Comparison of ENCODE assay signal across 31 cellular contexts in genomic region chr12:32233568-32233967, GRCh38.
"Had no signal": no experiment of that assay in that cellular context is flagged by ENCODE, and none has a peak within 500 bp of the region (broad histone marks: within the 10 kb centered on the region; RNA-seq: fewer than 3 reads in every experiment).

No MANE protein-coding gene starts in this region.

- H3K4me3 Mint-ChIP-seq: dendritic cell treated with granulocyte-macrophage colony-stimulating factor and Interleukin-4, amounts not matched to agents 40 ng/mL and 50 ng/mL, for 4 days; endodermal cell; naive thymus-derived CD4-positive, alpha-beta T cell; nephron progenitor cell; stimulated activated naive CD8-positive, alpha-beta T cell treated with anti-CD3 and anti-CD28 coated beads, Interleukin-15, amount 100 ng/mL, for 72 hours had no signal

- DNase-seq: colonic mucosa; effector CD8-positive, alpha-beta T cell; endodermal cell; foreskin fibroblast; gastrocnemius medialis; heart right ventricle; hippocampal formation; left cardiac atrium; left lung; mesenchymal stem cell; midbrain; naive thymus-derived CD4-positive, alpha-beta T cell; nephron progenitor cell; nucleus accumbens; posterior cingulate gyrus; psoas muscle; stimulated activated CD4-positive, alpha-beta T cell treated with anti-CD3 and anti-CD28 coated beads, Interleukin-12 subunit alpha, Interleukin-12 subunit beta, amount 100 ng/mL, for 4 hours; stimulated activated CD4-positive, alpha-beta T cell treated with anti-CD3 and anti-CD28 coated beads, Interleukin-1b, Interleukin-23, amount 100 ng/mL, for 48 hours; stimulated activated CD4-positive, alpha-beta T cell treated with anti-CD3 and anti-CD28 coated beads, Interleukin-4, amount 100 ng/mL, for 1 hour; stimulated activated CD8-positive, alpha-beta memory T cell treated with anti-CD3 and anti-CD28 coated beads, Interleukin-4, amount 100 ng/mL, for 48 hours; stimulated activated naive CD4-positive, alpha-beta T cell; stimulated activated naive CD8-positive, alpha-beta T cell treated with anti-CD3 and anti-CD28 coated beads, Interleukin-15, amount 100 ng/mL, for 72 hours; transverse colon; upper lobe of right lung; uterus had no signal

- H3K27ac Mint-ChIP-seq: dendritic cell treated with granulocyte-macrophage colony-stimulating factor and Interleukin-4, amounts not matched to agents 40 ng/mL and 50 ng/mL, for 4 days; endodermal cell; naive thymus-derived CD4-positive, alpha-beta T cell; nephron progenitor cell; stimulated activated naive CD8-positive, alpha-beta T cell treated with anti-CD3 and anti-CD28 coated beads, Interleukin-15, amount 100 ng/mL, for 72 hours had no signal

- H3K27me3 Mint-ChIP-seq: dendritic cell treated with granulocyte-macrophage colony-stimulating factor and Interleukin-4, amounts not matched to agents 40 ng/mL and 50 ng/mL, for 4 days; naive thymus-derived CD4-positive, alpha-beta T cell; stimulated activated naive CD8-positive, alpha-beta T cell treated with anti-CD3 and anti-CD28 coated beads, Interleukin-15, amount 100 ng/mL, for 72 hours had no signal

- H3K27ac ChIP-seq: colonic mucosa, epithelial cell of prostate, gastrocnemius medialis, heart right ventricle, left lung, psoas muscle, suprapubic skin, transverse colon, upper lobe of right lung, uterus had no signal

- H3K4me3 ChIP-seq: colonic mucosa, gastrocnemius medialis, heart right ventricle, left lung, psoas muscle, smooth muscle cell, suprapubic skin, transverse colon, upper lobe of right lung, uterus had no signal

- ATAC-seq: esophagus mucosa; gastrocnemius medialis; heart right ventricle; left cardiac atrium; left lung; naive thymus-derived CD4-positive, alpha-beta T cell; psoas muscle; sciatic nerve; stimulated activated naive CD8-positive, alpha-beta T cell treated with anti-CD3 and anti-CD28 coated beads, Interleukin-15, amount 100 ng/mL, for 72 hours; upper lobe of right lung had no signal

- H3K27me3 ChIP-seq: colonic mucosa, gastrocnemius medialis, heart right ventricle, left lung, suprapubic skin, transverse colon, upper lobe of right lung, uterus had no signal

- H3K36me3 ChIP-seq: colonic mucosa, gastrocnemius medialis, suprapubic skin, transverse colon, upper lobe of right lung, uterus had no signal

- H3K4me1 Mint-ChIP-seq: endodermal cell; nephron progenitor cell; stimulated activated naive CD8-positive, alpha-beta T cell treated with anti-CD3 and anti-CD28 coated beads, Interleukin-15, amount 100 ng/mL, for 72 hours had no signal

- H3K9me3 ChIP-seq: colonic mucosa, gastrocnemius medialis, transverse colon had no signal

- H3K4me1 ChIP-seq: colonic mucosa, gastrocnemius medialis, left lung, psoas muscle, suprapubic skin, transverse colon, upper lobe of right lung, uterus had no signal
